1 cellular context compared by ENCODE assay signal in the genomic region with DNA sequence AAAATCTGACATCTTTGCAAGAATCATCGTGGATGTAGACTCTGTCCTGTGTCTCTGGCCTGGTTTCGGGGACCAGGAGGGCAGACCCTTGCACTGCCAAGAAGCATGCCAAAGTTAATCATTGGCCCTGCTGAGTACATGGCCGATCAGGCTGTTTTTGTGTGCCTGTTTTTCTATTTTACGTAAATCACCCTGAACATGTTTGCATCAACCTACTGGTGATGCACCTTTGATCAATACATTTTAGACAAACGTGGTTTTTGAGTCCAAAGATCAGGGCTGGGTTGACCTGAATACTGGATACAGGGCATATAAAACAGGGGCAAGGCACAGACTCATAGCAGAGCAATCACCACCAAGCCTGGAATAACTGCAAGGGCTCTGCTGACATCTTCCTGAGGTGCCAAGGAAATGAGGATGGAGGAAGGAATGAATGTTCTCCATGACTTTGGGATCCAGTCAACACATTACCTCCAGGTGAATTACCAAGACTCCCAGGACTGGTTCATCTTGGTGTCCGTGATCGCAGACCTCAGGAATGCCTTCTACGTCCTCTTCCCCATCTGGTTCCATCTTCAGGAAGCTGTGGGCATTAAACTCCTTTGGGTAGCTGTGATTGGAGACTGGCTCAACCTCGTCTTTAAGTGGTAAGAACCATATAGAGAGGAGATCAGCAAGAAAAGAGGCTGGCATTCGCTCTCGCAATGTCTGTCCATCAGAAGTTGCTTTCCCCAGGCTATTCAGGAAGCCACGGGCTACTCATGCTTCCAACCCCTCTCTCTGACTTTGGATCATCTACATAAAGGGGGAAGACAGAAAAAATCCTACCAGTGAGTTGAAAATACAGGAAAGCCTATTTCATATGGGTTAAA.
TF ChIP-seq lines count a peak whose summit lies in the region.

A gene (plus strand): TSS at position 340 of the 872 bp plus-strand sequence. CDS start 78 bp downstream, at position 418.

TF ChIP-seq in HepG2, 621 proteins besides CTCF, POLR2A, EP300 and RAD21 (continued from another document and continues in another):
- TF ChIP-seq MEIS1 (CRISPR knock-in tag; IDR thresholded peaks at IDR 0.05; ENCODE audit: borderline replicate concordance) = peak; percentile 71
- TF ChIP-seq, protein P1, sequence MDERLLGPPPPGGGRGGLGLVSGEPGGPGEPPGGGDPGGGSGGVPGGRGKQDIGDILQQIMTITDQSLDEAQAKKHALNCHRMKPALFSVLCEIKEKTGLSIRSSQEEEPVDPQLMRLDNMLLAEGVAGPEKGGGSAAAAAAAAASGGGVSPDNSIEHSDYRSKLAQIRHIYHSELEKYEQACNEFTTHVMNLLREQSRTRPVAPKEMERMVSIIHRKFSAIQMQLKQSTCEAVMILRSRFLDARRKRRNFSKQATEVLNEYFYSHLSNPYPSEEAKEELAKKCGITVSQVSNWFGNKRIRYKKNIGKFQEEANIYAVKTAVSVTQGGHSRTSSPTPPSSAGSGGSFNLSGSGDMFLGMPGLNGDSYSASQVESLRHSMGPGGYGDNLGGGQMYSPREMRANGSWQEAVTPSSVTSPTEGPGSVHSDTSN (CRISPR knock-in tag; IDR thresholded peaks at IDR 0.05) = peak; percentile 39; the same call in 1 of the 2 replicates
- TF ChIP-seq, protein P2, sequence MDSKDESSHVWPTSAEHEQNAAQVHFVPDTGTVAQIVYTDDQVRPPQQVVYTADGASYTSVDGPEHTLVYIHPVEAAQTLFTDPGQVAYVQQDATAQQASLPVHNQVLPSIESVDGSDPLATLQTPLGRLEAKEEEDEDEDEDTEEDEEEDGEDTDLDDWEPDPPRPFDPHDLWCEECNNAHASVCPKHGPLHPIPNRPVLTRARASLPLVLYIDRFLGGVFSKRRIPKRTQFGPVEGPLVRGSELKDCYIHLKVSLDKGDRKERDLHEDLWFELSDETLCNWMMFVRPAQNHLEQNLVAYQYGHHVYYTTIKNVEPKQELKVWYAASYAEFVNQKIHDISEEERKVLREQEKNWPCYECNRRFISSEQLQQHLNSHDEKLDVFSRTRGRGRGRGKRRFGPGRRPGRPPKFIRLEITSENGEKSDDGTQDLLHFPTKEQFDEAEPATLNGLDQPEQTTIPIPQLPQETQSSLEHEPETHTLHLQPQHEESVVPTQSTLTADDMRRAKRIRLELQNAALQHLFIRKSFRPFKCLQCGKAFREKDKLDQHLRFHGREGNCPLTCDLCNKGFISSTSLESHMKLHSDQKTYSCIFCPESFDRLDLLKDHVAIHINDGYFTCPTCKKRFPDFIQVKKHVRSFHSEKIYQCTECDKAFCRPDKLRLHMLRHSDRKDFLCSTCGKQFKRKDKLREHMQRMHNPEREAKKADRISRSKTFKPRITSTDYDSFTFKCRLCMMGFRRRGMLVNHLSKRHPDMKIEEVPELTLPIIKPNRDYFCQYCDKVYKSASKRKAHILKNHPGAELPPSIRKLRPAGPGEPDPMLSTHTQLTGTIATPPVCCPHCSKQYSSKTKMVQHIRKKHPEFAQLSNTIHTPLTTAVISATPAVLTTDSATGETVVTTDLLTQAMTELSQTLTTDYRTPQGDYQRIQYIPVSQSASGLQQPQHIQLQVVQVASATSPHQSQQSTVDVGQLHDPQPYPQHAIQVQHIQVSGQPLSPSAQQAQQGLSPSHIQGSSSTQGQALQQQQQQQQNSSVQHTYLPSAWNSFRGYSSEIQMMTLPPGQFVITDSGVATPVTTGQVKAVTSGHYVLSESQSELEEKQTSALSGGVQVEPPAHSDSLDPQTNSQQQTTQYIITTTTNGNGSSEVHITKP (CRISPR knock-in tag; IDR thresholded peaks at IDR 0.05; ENCODE audit: low read depth) = no peak
- TF ChIP-seq, protein P3, sequence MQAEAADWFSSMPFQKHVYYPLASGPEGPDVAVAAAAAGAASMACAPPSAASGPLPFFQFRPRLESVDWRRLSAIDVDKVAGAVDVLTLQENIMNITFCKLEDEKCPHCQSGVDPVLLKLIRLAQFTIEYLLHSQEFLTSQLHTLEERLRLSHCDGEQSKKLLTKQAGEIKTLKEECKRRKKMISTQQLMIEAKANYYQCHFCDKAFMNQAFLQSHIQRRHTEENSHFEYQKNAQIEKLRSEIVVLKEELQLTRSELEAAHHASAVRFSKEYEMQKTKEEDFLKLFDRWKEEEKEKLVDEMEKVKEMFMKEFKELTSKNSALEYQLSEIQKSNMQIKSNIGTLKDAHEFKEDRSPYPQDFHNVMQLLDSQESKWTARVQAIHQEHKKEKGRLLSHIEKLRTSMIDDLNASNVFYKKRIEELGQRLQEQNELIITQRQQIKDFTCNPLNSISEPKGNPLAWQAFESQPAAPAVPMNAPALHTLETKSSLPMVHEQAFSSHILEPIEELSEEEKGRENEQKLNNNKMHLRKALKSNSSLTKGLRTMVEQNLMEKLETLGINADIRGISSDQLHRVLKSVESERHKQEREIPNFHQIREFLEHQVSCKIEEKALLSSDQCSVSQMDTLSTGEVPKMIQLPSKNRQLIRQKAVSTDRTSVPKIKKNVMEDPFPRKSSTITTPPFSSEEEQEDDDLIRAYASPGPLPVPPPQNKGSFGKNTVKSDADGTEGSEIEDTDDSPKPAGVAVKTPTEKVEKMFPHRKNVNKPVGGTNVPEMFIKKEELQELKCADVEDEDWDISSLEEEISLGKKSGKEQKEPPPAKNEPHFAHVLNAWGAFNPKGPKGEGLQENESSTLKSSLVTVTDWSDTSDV (CRISPR knock-in tag; IDR thresholded peaks at IDR 0.05) = no peak
- no peak for TF ChIP-seq ZNF180 (CRISPR knock-in tag; IDR thresholded peaks at IDR 0.05; ENCODE audit: borderline replicate concordance, low read depth)
- TF ChIP-seq KLF16 (CRISPR knock-in tag; IDR thresholded peaks at IDR 0.05) = no peak; a peak in 2 of 4 replicates
- TF ChIP-seq, protein P4, sequence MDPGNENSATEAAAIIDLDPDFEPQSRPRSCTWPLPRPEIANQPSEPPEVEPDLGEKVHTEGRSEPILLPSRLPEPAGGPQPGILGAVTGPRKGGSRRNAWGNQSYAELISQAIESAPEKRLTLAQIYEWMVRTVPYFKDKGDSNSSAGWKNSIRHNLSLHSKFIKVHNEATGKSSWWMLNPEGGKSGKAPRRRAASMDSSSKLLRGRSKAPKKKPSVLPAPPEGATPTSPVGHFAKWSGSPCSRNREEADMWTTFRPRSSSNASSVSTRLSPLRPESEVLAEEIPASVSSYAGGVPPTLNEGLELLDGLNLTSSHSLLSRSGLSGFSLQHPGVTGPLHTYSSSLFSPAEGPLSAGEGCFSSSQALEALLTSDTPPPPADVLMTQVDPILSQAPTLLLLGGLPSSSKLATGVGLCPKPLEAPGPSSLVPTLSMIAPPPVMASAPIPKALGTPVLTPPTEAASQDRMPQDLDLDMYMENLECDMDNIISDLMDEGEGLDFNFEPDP (CRISPR knock-in tag; conservative IDR thresholded peaks at IDR 0.05) = 0 out of 2 replicates have a peak, but pooled peaks have one; percentile 58
- TF ChIP-seq, protein P5, sequence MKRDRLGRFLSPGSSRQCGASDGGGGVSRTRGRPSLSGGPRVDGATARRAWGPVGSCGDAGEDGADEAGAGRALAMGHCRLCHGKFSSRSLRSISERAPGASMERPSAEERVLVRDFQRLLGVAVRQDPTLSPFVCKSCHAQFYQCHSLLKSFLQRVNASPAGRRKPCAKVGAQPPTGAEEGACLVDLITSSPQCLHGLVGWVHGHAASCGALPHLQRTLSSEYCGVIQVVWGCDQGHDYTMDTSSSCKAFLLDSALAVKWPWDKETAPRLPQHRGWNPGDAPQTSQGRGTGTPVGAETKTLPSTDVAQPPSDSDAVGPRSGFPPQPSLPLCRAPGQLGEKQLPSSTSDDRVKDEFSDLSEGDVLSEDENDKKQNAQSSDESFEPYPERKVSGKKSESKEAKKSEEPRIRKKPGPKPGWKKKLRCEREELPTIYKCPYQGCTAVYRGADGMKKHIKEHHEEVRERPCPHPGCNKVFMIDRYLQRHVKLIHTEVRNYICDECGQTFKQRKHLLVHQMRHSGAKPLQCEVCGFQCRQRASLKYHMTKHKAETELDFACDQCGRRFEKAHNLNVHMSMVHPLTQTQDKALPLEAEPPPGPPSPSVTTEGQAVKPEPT (CRISPR knock-in tag; IDR thresholded peaks at IDR 0.05; ENCODE audit: low read depth) = no peak
- peak; percentile 32; the same call in 1 of the 2 replicates for TF ChIP-seq ZBTB21 (CRISPR knock-in tag; IDR thresholded peaks at IDR 0.05)
- TF ChIP-seq REPIN1 (CRISPR knock-in tag; IDR thresholded peaks at IDR 0.05; ENCODE audit: borderline replicate concordance, low read depth) = no peak; the same call in 1 of the 2 replicates
- TF ChIP-seq ZNF501 (CRISPR knock-in tag; IDR thresholded peaks at IDR 0.05) = peak; percentile 63
- no peak for TF ChIP-seq ZNF775 (CRISPR knock-in tag; IDR thresholded peaks at IDR 0.05; ENCODE audit: borderline replicate concordance)
- TF ChIP-seq, protein P6, sequence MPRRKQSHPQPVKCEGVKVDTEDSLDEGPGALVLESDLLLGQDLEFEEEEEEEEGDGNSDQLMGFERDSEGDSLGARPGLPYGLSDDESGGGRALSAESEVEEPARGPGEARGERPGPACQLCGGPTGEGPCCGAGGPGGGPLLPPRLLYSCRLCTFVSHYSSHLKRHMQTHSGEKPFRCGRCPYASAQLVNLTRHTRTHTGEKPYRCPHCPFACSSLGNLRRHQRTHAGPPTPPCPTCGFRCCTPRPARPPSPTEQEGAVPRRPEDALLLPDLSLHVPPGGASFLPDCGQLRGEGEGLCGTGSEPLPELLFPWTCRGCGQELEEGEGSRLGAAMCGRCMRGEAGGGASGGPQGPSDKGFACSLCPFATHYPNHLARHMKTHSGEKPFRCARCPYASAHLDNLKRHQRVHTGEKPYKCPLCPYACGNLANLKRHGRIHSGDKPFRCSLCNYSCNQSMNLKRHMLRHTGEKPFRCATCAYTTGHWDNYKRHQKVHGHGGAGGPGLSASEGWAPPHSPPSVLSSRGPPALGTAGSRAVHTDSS (CRISPR knock-in tag; conservative IDR thresholded peaks at IDR 0.05) = no peak
- peak; percentile 46; the same call in 1 of the 2 replicates for TF ChIP-seq ZNF788 (CRISPR knock-in tag; IDR thresholded peaks at IDR 0.05; ENCODE audit: borderline replicate concordance)
- TF ChIP-seq ZBTB20 (CRISPR knock-in tag; IDR thresholded peaks at IDR 0.05; ENCODE audit: borderline replicate concordance, low read depth) = peak; percentile 74; the same call in 1 of the 2 replicates
- peak; percentile 65 for TF ChIP-seq FOSL2 (CRISPR knock-in tag; IDR thresholded peaks at IDR 0.05)
- TF ChIP-seq, protein P7, sequence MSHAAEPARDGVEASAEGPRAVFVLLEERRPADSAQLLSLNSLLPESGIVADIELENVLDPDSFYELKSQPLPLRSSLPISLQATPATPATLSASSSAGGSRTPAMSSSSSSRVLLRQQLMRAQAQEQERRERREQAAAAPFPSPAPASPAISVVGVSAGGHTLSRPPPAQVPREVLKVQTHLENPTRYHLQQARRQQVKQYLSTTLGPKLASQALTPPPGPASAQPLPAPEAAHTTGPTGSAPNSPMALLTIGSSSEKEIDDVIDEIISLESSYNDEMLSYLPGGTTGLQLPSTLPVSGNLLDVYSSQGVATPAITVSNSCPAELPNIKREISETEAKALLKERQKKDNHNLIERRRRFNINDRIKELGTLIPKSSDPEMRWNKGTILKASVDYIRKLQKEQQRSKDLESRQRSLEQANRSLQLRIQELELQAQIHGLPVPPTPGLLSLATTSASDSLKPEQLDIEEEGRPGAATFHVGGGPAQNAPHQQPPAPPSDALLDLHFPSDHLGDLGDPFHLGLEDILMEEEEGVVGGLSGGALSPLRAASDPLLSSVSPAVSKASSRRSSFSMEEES (CRISPR knock-in tag; IDR thresholded peaks at IDR 0.05) = peak; percentile 60
- TF ChIP-seq ZNF367 (CRISPR knock-in tag; IDR thresholded peaks at IDR 0.05; ENCODE audit: borderline replicate concordance) = no peak
- TF ChIP-seq ZNF350 (CRISPR knock-in tag; IDR thresholded peaks at IDR 0.05; ENCODE audit: borderline replicate concordance, low read depth) = peak; percentile 76; the same call in 1 of the 2 replicates
- TF ChIP-seq, protein P8, sequence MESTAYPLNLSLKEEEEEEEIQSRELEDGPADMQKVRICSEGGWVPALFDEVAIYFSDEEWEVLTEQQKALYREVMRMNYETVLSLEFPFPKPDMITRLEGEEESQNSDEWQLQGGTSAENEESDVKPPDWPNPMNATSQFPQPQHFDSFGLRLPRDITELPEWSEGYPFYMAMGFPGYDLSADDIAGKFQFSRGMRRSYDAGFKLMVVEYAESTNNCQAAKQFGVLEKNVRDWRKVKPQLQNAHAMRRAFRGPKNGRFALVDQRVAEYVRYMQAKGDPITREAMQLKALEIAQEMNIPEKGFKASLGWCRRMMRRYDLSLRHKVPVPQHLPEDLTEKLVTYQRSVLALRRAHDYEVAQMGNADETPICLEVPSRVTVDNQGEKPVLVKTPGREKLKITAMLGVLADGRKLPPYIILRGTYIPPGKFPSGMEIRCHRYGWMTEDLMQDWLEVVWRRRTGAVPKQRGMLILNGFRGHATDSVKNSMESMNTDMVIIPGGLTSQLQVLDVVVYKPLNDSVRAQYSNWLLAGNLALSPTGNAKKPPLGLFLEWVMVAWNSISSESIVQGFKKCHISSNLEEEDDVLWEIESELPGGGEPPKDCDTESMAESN (CRISPR knock-in tag; conservative IDR thresholded peaks at IDR 0.05) = 0 out of 2 replicates have a peak, but pooled peaks have one; percentile 38
- no peak for TF ChIP-seq ZNF589 (CRISPR knock-in tag; conservative IDR thresholded peaks at IDR 0.05)
- TF ChIP-seq, protein P9, sequence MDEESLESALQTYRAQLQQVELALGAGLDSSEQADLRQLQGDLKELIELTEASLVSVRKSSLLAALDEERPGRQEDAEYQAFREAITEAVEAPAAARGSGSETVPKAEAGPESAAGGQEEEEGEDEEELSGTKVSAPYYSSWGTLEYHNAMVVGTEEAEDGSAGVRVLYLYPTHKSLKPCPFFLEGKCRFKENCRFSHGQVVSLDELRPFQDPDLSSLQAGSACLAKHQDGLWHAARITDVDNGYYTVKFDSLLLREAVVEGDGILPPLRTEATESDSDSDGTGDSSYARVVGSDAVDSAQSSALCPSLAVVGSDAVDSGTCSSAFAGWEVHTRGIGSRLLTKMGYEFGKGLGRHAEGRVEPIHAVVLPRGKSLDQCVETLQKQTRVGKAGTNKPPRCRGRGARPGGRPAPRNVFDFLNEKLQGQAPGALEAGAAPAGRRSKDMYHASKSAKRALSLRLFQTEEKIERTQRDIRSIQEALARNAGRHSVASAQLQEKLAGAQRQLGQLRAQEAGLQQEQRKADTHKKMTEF (CRISPR knock-in tag; IDR thresholded peaks at IDR 0.05) = peak; percentile 92
- no peak for TF ChIP-seq SRF (IDR thresholded peaks at IDR 0.05; ENCODE audit: low read depth, low read length)
- TF ChIP-seq SOX13 (IDR thresholded peaks at IDR 0.05) = peak; percentile 17; the same call in 1 of the 2 replicates
- peak in 1 of 2 experiments; percentile 80; a peak in 2 of 4 replicates for TF ChIP-seq SOX13 (CRISPR knock-in tag; conservative IDR thresholded peaks at IDR 0.05 in 1 of 2, IDR thresholded peaks at IDR 0.05 in 1 of 2)
- TF ChIP-seq BCL6 (CRISPR knock-in tag; IDR thresholded peaks at IDR 0.05) = peak; percentile 74
- 0 out of 2 replicates have a peak, but pooled peaks have one; percentile 34 for TF ChIP-seq CCDC6 (CRISPR knock-in tag; IDR thresholded peaks at IDR 0.05)
- no peak for TF ChIP-seq KDM2A (CRISPR knock-in tag; IDR thresholded peaks at IDR 0.05; ENCODE audit: borderline replicate concordance, low read depth)
- no peak for TF ChIP-seq ZNF567 (CRISPR knock-in tag; IDR thresholded peaks at IDR 0.05; ENCODE audit: borderline replicate concordance)
- TF ChIP-seq, protein P10, sequence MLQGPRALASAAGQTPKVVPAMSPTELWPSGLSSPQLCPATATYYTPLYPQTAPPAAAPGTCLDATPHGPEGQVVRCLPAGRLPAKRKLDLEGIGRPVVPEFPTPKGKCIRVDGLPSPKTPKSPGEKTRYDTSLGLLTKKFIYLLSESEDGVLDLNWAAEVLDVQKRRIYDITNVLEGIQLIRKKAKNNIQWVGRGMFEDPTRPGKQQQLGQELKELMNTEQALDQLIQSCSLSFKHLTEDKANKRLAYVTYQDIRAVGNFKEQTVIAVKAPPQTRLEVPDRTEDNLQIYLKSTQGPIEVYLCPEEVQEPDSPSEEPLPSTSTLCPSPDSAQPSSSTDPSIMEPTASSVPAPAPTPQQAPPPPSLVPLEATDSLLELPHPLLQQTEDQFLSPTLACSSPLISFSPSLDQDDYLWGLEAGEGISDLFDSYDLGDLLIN (CRISPR knock-in tag; IDR thresholded peaks at IDR 0.05; ENCODE audit: borderline replicate concordance) = no peak
